ENCODE assay signal across 22 cellular contexts in the genomic region with DNA sequence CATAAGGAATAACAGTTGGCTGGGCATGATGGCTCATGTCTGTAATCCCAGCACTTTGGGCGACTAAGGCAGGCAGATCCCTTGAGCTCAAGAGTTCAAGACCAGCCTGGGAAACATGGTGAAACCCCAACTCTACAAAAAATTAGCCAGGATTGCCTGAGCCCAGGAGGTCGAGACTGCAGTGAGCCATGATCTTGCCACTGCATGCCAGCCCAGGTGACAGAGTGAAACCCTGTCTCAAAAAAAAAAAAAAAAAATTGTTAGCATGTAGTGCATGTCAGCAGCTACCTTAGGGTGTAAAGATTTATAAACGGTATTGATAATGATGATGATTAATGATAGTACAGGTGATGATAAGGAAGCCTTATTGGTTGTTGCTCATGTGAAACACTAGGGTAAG.
"Had no signal": no experiment of that assay in that cellular context is flagged by ENCODE, and none has a peak within 500 bp of the region (broad histone marks: within the 10 kb centered on the region; RNA-seq: fewer than 3 reads in every experiment).

No MANE protein-coding gene starts in this region.

- H3K27ac ChIP-seq: cardiac muscle cell, lower lobe of right lung, testis, upper lobe of left lung had no signal

- ATAC-seq: activated naive CD8-positive, alpha-beta T cell treated with anti-CD3 and anti-CD28 coated beads, Interleukin-2, amount 50 U/mL, for 24 hours; left lobe of liver; lower lobe of right lung; naive thymus-derived CD4-positive, alpha-beta T cell; T-helper 17 cell had no signal

- H3K4me3 ChIP-seq: body of pancreas, cardiac muscle cell, lower lobe of right lung, neural progenitor cell, spleen, testis, upper lobe of left lung had no signal

- DNase-seq: activated CD4-positive, alpha-beta memory T cell treated with anti-CD3 and anti-CD28 coated beads, Interleukin-2, amount 10 ng/mL, durations not matched to agents 7 days and 5 days; activated CD4-positive, alpha-beta T cell treated with anti-CD3 and anti-CD28 coated beads for 48 hours; activated effector memory CD4-positive, alpha-beta T cell treated with anti-CD3 and anti-CD28 coated beads, Interleukin-2, amount 50 U/mL, for 16 hours; activated naive CD4-positive, alpha-beta T cell treated with anti-CD3 and anti-CD28 coated beads, Interleukin-2, amount 10 ng/mL, durations not matched to agents 7 days and 5 days; activated naive CD8-positive, alpha-beta T cell treated with anti-CD3 and anti-CD28 coated beads, Interleukin-2, amount 50 U/mL, for 24 hours; activated T-cell treated with anti-CD3 and anti-CD28 coated beads for 4 hours; anterior cingulate cortex; body of pancreas; effector CD4-positive, alpha-beta T cell; kidney; lower lobe of right lung; naive thymus-derived CD4-positive, alpha-beta T cell; spleen; stimulated activated CD4-positive, alpha-beta T cell treated with anti-CD3 and anti-CD28 coated beads, Interleukin-4, amount 100 ng/mL, for 1 hour; stimulated activated naive CD4-positive, alpha-beta T cell; T-helper 17 cell; testis; upper lobe of left lung had no signal

- FAIRE-seq: endometrium, kidney had no signal

- H3K9me3 ChIP-seq: body of pancreas, lower lobe of right lung, spleen, testis, upper lobe of left lung had no signal

- H3K27me3 ChIP-seq: body of pancreas, cardiac muscle cell, neural progenitor cell, spleen, testis, upper lobe of left lung had no signal

- H3K4me1 ChIP-seq: lower lobe of right lung, spleen, testis, upper lobe of left lung had no signal

- H3K36me3 ChIP-seq: cardiac muscle cell, lower lobe of right lung, spleen, upper lobe of left lung had no signal

- H2AFZ ChIP-seq: neural progenitor cell had no signal

- H3K9ac ChIP-seq: neural progenitor cell had no signal
